1 cellular context compared by ENCODE assay signal in genomic region chr3:57808961-57809608, GRCh38.
TF ChIP-seq lines count a peak whose summit lies in the region.

No MANE protein-coding gene starts in this region.

TF ChIP-seq in IMR-90, 13 proteins besides CTCF, POLR2A, EP300 and RAD21:
- TF ChIP-seq RFX5 (IDR thresholded peaks at IDR 0.05; ENCODE audit: low read depth, low read length) (no peak), CHD1 (IDR thresholded peaks at IDR 0.05; ENCODE audit: low read depth, low read length) (no peak), MAFK (IDR thresholded peaks at IDR 0.05; ENCODE audit: low read depth, low read length) (no peak), SMC3 (IDR thresholded peaks at IDR 0.05; ENCODE audit: low read depth, low read length) (no peak), FOS (IDR thresholded peaks at IDR 0.05; ENCODE audit: low read depth, low read length) (no peak), MAZ (IDR thresholded peaks at IDR 0.05; ENCODE audit: borderline replicate concordance, low read depth, low read length) (no peak), CEBPB (IDR thresholded peaks at IDR 0.05; ENCODE audit: low read depth, low read length) (no peak), MXI1 (IDR thresholded peaks at IDR 0.05; ENCODE audit: borderline replicate concordance, low read depth, low read length) (no peak)
TF ChIP-seq in IMR-90: peak in this region for 0.
